In the genomic region with DNA sequence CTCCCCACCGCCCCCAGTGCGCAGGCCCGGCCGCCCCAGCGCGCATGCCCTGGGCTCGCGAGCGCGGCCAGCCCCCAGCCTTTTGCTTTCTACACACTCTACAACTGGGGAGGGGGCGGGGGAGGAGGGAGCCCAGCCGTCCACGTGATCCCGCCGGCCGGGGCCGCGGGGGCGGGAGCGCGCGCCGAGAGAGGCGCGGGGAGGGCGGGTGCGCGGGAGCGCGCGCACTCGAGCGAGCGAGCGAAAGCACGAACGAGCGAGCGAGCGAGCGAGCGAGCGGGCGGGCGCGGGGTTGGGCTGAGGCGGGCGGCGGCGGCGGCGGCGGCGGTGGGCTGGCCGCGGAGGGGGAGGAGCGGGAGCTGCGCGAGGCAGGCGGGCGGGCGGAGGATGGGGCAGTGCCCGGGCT, we compare ENCODE assay signal across 8 cellular contexts. TPM values are rescaled to one million over a fixed set of nuclear protein-coding genes. Genes with fewer than 3 reads are reported as not detected.
DNase-seq lines count a peak whose midpoint lies in the region; ATAC-seq and TF ChIP-seq lines count a peak whose summit lies in the region.

A gene (plus strand): TSS at position 395 of the 406 bp plus-strand sequence. CDS start 1,179 bp downstream, outside the sequence.

- no peak within 1 kb of the TSS for H3K27ac Mint-ChIP-seq in activated naive CD4-positive, alpha-beta T cell treated with anti-CD3 and anti-CD28 coated beads, Interleukin-2, amount 50 U/mL, for 72 hours
- peak within 1 kb of the TSS; percentile 96 for H3K27ac Mint-ChIP-seq in neural progenitor cell

- H3K4me2 ChIP-seq in BLaER1 = peak within 1 kb of the TSS; percentile 92
- H3K4me2 ChIP-seq in OCI-LY3 (ENCODE audit: low read length) = peak within 1 kb of the TSS; percentile 34
- H3K4me2 ChIP-seq in neural progenitor cell = peak within 1 kb of the TSS; percentile 99

- H3K9me3 ChIP-seq in BLaER1 (no peaks in the 10 kb centered on the region), OCI-LY3 (ENCODE audit: insufficient read depth, low read length) (no peaks in the 10 kb centered on the region), neural progenitor cell (ENCODE audit: low read depth) (no peaks in the 10 kb centered on the region), thoracic aorta (no peaks in the 10 kb centered on the region)

- H3K4me1 ChIP-seq in BLaER1 = peaks cover 43% of the 10 kb centered on the region
- H3K4me1 ChIP-seq in OCI-LY3 (ENCODE audit: low read length) = no peaks in the 10 kb centered on the region
- peaks cover 12% of the 10 kb centered on the region for H3K4me1 ChIP-seq in neural progenitor cell
- H3K4me1 ChIP-seq in thoracic aorta (ENCODE audit: control insufficient read depth in 1 of 2, low read depth in 2 of 2) = peaks cover 11 to 23% of the 10 kb centered on the region in 2 donors

- H3K4me3 Mint-ChIP-seq in neural progenitor cell = peak within 1 kb of the TSS; percentile 91

- H3K36me3 Mint-ChIP-seq in activated naive CD4-positive, alpha-beta T cell treated with anti-CD3 and anti-CD28 coated beads, Interleukin-2, amount 50 U/mL, for 72 hours = no peaks in the 10 kb centered on the region
- H3K36me3 Mint-ChIP-seq in neural progenitor cell = no peaks in the 10 kb centered on the region

- peak within 1 kb of the TSS; percentile 96 for H3K27ac ChIP-seq in BLaER1
- H3K27ac ChIP-seq in OCI-LY3 (ENCODE audit: low read length) = no peak within 1 kb of the TSS
- H3K27ac ChIP-seq in neural progenitor cell = no peak within 1 kb of the TSS
- H3K27ac ChIP-seq in thoracic aorta = peak within 1 kb of the TSS; percentile 79 to 83

- H3K4me3 ChIP-seq in BLaER1 (peak within 1 kb of the TSS; percentile 97), OCI-LY3 (ENCODE audit: low read length) (peak within 1 kb of the TSS; percentile 29), neural progenitor cell (peak within 1 kb of the TSS; percentile 99), thoracic aorta (peak within 1 kb of the TSS; percentile 98)

- H3K9ac ChIP-seq in BLaER1 (peak within 1 kb of the TSS; percentile 96), OCI-LY3 (ENCODE audit: low read length) (no peak within 1 kb of the TSS), neural progenitor cell (no peak within 1 kb of the TSS)

- no peaks in the 10 kb centered on the region for H3K9me3 Mint-ChIP-seq in activated naive CD4-positive, alpha-beta T cell treated with anti-CD3 and anti-CD28 coated beads, Interleukin-2, amount 50 U/mL, for 72 hours
- no peaks in the 10 kb centered on the region for H3K9me3 Mint-ChIP-seq in neural progenitor cell

- peaks cover 14% of the 10 kb centered on the region for H3K4me1 Mint-ChIP-seq in neural progenitor cell

- no peak for TF ChIP-seq CTCF in OCI-LY3 (IDR thresholded peaks at IDR 0.05; ENCODE audit: low read depth, low read length)
- TF ChIP-seq CTCF in neural progenitor cell (IDR thresholded peaks at IDR 0.05) = no peak
- TF ChIP-seq CTCF in thoracic aorta (IDR thresholded peaks at IDR 0.05) = no peak

- H3K27me3 ChIP-seq in BLaER1 (no peaks in the 10 kb centered on the region), OCI-LY3 (ENCODE audit: low read depth, low read length) (no peaks in the 10 kb centered on the region), neural progenitor cell (peaks cover 80% of the 10 kb centered on the region), thoracic aorta (replicated peaks; ENCODE audit: insufficient read depth) (no peaks in the 10 kb centered on the region)

- H3K79me2 ChIP-seq in OCI-LY3 (ENCODE audit: low read length) (no peaks in the 10 kb centered on the region), neural progenitor cell (ENCODE audit: low read depth) (peaks cover 13% of the 10 kb centered on the region)

- H3K36me3 ChIP-seq in BLaER1 (no peaks in the 10 kb centered on the region), OCI-LY3 (replicated peaks; ENCODE audit: low read depth, low read length) (no peaks in the 10 kb centered on the region), neural progenitor cell (no peaks in the 10 kb centered on the region), thoracic aorta (no peaks in the 10 kb centered on the region)

- peaks cover 4% of the 10 kb centered on the region for H3K27me3 Mint-ChIP-seq in neural progenitor cell (ENCODE audit: insufficient read depth, low read depth)

- peak in 1 of 2 donors; percentile 32 for DNase-seq in activated naive CD4-positive, alpha-beta T cell treated with anti-CD3 and anti-CD28 coated beads, Interleukin-2, amount 50 U/mL, for 72 hours (ENCODE audit: low spot score in 2 of 2)
- peak; percentile 95 for DNase-seq in globus pallidus (ENCODE audit: low spot score)
- DNase-seq in neural progenitor cell (ENCODE audit: low spot score) = peak; percentile 97
- DNase-seq in thoracic aorta (ENCODE audit: low spot score) = peak; percentile 57

- H2AFZ ChIP-seq in OCI-LY3 (ENCODE audit: low read depth, low read length) (no peak within 1 kb of the TSS), neural progenitor cell (replicated peaks) (peak within 1 kb of the TSS; percentile 95)

- ATAC-seq in GM19395 (IDR thresholded peaks at IDR 0.05; ENCODE audit: unreplicated experiment) (peak; percentile 44), HG03521 (IDR thresholded peaks at IDR 0.05; ENCODE audit: unreplicated experiment) (peak; percentile 53), thoracic aorta (ENCODE audit: insufficient number of reproducible peaks, low FRiP score, low read depth) (peak; percentile 61)
- peak; percentile 71 to 77 for ATAC-seq in activated naive CD4-positive, alpha-beta T cell treated with anti-CD3 and anti-CD28 coated beads, Interleukin-2, amount 50 U/mL, for 72 hours

- peaks cover 20% of the 10 kb centered on the region for H3F3A ChIP-seq in neural progenitor cell (ENCODE audit: low read depth)

- peaks cover 35% of the 10 kb centered on the region for H4K20me1 ChIP-seq in BLaER1
- H4K20me1 ChIP-seq in OCI-LY3 (ENCODE audit: insufficient read depth, low read length) = no peaks in the 10 kb centered on the region
- peaks cover 27% of the 10 kb centered on the region for H4K20me1 ChIP-seq in neural progenitor cell (ENCODE audit: low read depth)

RNA-seq across cellular contexts. Expression of the gene that starts here (rescaled TPM):
- total RNA-seq in activated naive CD4-positive, alpha-beta T cell treated with anti-CD3 and anti-CD28 coated beads, Interleukin-2, amount 50 U/mL, for 72 hours = 1 to 10 TPM in 1 of 2 donors, under 1 TPM in 1; 0.53 to 2.2 TPM
- 47.1 and 50.0 TPM in 2 replicates for total RNA-seq in neural progenitor cell (ENCODE audit: low replicate concordance)
- total RNA-seq in thoracic aorta = 100 to 1,000 TPM in 1 of 2 donors, 10 to 100 TPM in 1; 49.4 to 101 TPM

Comparison
In these comparisons a context has a peak if more than half of its experiments do, and no peak if none do; other contexts are left out.
1. RNA of the gene that starts here (total RNA-seq): 49.4 to 101 TPM in thoracic aorta and 47.1 to 50.0 TPM in neural progenitor cell; 0.53 to 2.2 TPM in activated naive CD4-positive, alpha-beta T cell treated with anti-CD3 and anti-CD28 coated beads, Interleukin-2, amount 50 U/mL, for 72 hours; every median in the first group is over 10 times any median in the second.
2. H3K27ac ChIP-seq: peak in BLaER1 (single experiment) and thoracic aorta (2 of 2); none in OCI-LY3 (single experiment) and neural progenitor cell (single experiment).
3. H3K4me2 ChIP-seq: peak in every context shown above with its lines; median percentile 99 in neural progenitor cell; 92 in BLaER1; 34 in OCI-LY3.
4. H3K4me3 ChIP-seq: peak in every context shown above with its lines; median percentile 99 in neural progenitor cell; 98 in thoracic aorta; 97 in BLaER1; 29 in OCI-LY3.
5. Peak in every context shown above with its lines, with median percentiles within 50 percentile points of each other: ATAC-seq.